ENCODE assay signal across 1 cellular context in the genomic region with DNA sequence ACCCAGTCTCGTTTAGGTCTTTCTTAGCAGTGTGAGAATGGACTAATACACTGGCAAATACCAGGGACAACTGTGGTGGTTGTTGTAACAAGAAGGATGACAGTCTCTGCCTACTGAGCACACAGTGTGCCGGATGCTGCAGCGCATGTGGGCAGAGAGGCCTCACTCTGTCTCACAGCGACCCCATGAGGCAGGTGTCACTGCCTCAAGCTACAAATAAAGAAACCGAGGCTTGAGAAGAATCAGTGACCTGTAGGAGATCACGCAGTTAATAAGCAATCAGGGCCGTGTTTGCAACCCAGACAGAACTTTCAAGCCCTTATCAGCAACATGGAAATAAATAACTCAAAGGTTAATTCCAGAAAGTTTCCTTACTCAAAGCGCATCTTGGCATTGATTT.
A peak's percentile ranks its signal among the peaks of the same experiment; 100 is the strongest.
TF ChIP-seq lines count a peak whose summit lies in the region.

No MANE protein-coding gene starts in this region.

TF ChIP-seq in K562, 482 proteins besides CTCF, POLR2A, EP300 and RAD21:
- TF ChIP-seq SMC3 (conservative IDR thresholded peaks at IDR 0.05; ENCODE audit: insufficient read depth, low read depth, low read length): peak; percentile 39; the same call in 1 of the 2 replicates
- TF ChIP-seq ZKSCAN1 (IDR thresholded peaks at IDR 0.05; ENCODE audit: low read depth, low read length): peak; percentile 89
- no peak for TF ChIP-seq ZFP1 (CRISPR knock-in tag; IDR thresholded peaks at IDR 0.05)
- TF ChIP-seq, protein P1, sequence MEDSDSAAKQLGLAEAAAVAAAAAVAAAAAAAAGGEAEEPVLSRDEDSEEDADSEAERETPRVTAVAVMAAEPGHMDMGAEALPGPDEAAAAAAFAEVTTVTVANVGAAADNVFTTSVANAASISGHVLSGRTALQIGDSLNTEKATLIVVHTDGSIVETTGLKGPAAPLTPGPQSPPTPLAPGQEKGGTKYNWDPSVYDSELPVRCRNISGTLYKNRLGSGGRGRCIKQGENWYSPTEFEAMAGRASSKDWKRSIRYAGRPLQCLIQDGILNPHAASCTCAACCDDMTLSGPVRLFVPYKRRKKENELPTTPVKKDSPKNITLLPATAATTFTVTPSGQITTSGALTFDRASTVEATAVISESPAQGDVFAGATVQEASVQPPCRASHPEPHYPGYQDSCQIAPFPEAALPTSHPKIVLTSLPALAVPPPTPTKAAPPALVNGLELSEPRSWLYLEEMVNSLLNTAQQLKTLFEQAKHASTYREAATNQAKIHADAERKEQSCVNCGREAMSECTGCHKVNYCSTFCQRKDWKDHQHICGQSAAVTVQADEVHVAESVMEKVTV (CRISPR knock-in tag; IDR thresholded peaks at IDR 0.05): peak; percentile 57; the same call in 1 of the 2 replicates
- TF ChIP-seq STAG1 (CRISPR knock-in tag; IDR thresholded peaks at IDR 0.05; ENCODE audit: borderline replicate concordance): peak; percentile 46; the same call in 1 of the 2 replicates
- peak; percentile 58; the same call in 1 of the 2 replicates for TF ChIP-seq MYC (IDR thresholded peaks at IDR 0.05; ENCODE audit: low read depth, low read length)
- no peak for TF ChIP-seq MYC (CRISPR knock-in tag; IDR thresholded peaks at IDR 0.05; ENCODE audit: borderline replicate concordance, low read depth)
- no peak for TF ChIP-seq FOXK1 (CRISPR knock-in tag; IDR thresholded peaks at IDR 0.05; ENCODE audit: borderline replicate concordance)
TF ChIP-seq in K562: peak in this region for 5.
